ENCODE assay signal across 31 cellular contexts in the genomic region with DNA sequence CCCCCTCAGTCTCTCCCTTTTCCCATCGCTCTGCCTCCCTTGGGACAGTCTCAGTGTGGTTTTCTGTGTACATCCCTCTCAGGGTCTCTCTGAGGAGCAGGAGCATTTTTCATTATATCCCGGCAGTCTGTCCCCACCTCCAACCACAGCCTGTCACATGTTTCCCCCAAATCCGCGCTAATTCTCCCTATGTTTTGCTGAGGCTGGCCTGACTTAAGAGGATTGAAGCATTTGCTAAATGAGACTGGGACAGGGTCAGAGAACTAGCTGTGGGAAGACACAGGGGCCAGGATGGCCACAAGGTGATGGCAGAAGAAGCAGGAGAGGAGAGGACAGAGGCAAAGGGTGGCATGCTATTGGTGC.
"Had no signal": no experiment of that assay in that cellular context is flagged by ENCODE, and none has a peak within 500 bp of the region (broad histone marks: within the 10 kb centered on the region; RNA-seq: fewer than 3 reads in every experiment).

No MANE protein-coding gene starts in this region.

- FAIRE-seq: endometrium, endothelial cell of umbilical vein had no signal

- H3K36me3 ChIP-seq: ascending aorta, breast epithelium, cardiac muscle cell, colonic mucosa, gastrocnemius medialis, heart left ventricle had no signal

- DNase-seq: activated CD4-positive, alpha-beta memory T cell treated with anti-CD3 and anti-CD28 coated beads for 36 hours; activated CD4-positive, alpha-beta T cell treated with anti-CD3 and anti-CD28 coated beads for 36 hours; activated CD4-positive, alpha-beta T cell treated with anti-CD3 and anti-CD28 coated beads, Interleukin-2, amount 10 ng/mL, durations not matched to agents 24 days and 14 days; activated CD4-positive, CD25-positive, alpha-beta regulatory T cell; activated CD4-positive, CD25-positive, alpha-beta regulatory T cell treated with anti-CD3 and anti-CD28 coated beads, Interleukin-2, amount 50 U/mL, for 72 hours; activated CD8-positive, alpha-beta memory T cell treated with anti-CD3 and anti-CD28 coated beads, Interleukin-2, amount 50 U/mL, for 48 hours; activated gamma-delta T cell; activated naive CD4-positive, alpha-beta T cell; activated naive CD4-positive, alpha-beta T cell treated with anti-CD3 and anti-CD28 coated beads, Interleukin-2, amount 10 ng/mL, durations not matched to agents 7 days and 5 days; activated naive CD8-positive, alpha-beta T cell treated with anti-CD3 and anti-CD28 coated beads, Interleukin-2, amount 10 ng/mL, durations not matched to agents 7 days and 5 days; activated T-cell treated with anti-CD3 and anti-CD28 coated beads for 4 hours; activated T-cell treated with anti-CD3 and anti-CD28 coated beads, Interleukin-2, amount 50 U/mL, for 24 hours; activated T-cell treated with anti-CD3 and anti-CD28 coated beads, Interleukin-2, amount 50 U/mL, for 72 hours; central memory CD4-positive, alpha-beta T cell; cerebellar nuclear complex; colonic mucosa; effector CD8-positive, alpha-beta T cell; foreskin fibroblast; gastrocnemius medialis; glutamatergic neuron; heart left ventricle; T-helper 1 cell; T-helper 17 cell; T1000 had no signal

- ATAC-seq: activated CD4-positive, alpha-beta T cell treated with anti-CD3 and anti-CD28 coated beads for 36 hours; activated naive CD4-positive, alpha-beta T cell treated with anti-CD3 and anti-CD28 coated beads, Interleukin-2, amount 50 U/mL, for 72 hours; activated T-cell treated with anti-CD3 and anti-CD28 coated beads, Interleukin-2, amount 50 U/mL, for 72 hours; gastrocnemius medialis; heart left ventricle; T-helper 17 cell had no signal

- H3K9me3 ChIP-seq: ascending aorta, breast epithelium, colonic mucosa, gastrocnemius medialis had no signal

- H3K27ac ChIP-seq: ascending aorta, breast epithelium, cardiac muscle cell, colonic mucosa, epithelial cell of prostate, gastrocnemius medialis, heart left ventricle had no signal

- H3K4me3 ChIP-seq: ascending aorta, breast epithelium, cardiac muscle cell, colonic mucosa, gastrocnemius medialis, heart left ventricle had no signal

- H3K27me3 ChIP-seq: ascending aorta, cardiac muscle cell, colonic mucosa, gastrocnemius medialis had no signal
